34 cellular contexts compared by ENCODE assay signal in the genomic region with DNA sequence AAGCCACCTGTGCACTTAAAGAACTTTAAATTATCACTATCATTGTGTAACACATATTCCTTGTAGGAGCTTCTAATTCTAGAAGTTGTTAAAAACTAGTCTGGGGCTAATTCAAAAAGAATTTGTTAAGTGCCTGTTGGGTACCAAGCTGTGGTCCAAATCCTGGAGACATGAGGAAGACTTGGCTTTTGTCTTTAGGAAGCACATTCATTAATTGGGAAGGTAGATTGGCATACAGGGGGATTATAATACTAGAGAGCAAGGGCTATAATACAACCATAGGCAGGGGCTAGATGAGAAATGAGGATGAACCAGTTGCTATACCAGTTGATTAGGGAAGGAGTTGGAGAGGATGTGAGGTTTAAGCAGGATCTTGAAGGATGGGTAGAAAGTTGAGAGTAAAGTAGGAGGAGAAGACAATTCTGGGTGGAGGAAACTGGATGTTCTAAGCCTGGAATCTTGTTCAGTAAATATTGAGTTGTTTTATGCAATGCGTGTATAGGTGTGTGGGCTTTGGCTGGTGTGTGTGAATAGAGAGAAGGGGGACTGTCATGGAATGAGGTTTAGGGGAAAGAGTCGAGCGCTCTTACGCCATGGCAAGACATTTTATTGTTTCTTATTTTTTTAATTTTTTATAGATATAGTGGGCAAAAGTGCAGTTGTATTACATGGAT.
"Had no signal": no experiment of that assay in that cellular context is flagged by ENCODE, and none has a peak within 500 bp of the region (broad histone marks: within the 10 kb centered on the region; RNA-seq: fewer than 3 reads in every experiment).

No MANE protein-coding gene starts in this region.

- DNase-seq: Karpas-422, Kasumi-1, MG63, MM.1S, MV-4-11, NCI-H1048, NCI-H1092, NCI-H1092 treated with DMSO at 0.1 percent for 48 hours, NCI-H1105, NCI-H1105 treated with DMSO at 0.1 percent for 48 hours, NCI-H1417, NCI-H1417 treated with DMSO at 0.1 percent for 48 hours, NCI-H1436, NCI-H1436 treated with DMSO at 0.1 percent for 48 hours, NCI-H1694, NCI-H1694 treated with DMSO at 0.1 percent for 48 hours, NCI-H187, NCI-H187 treated with DMSO at 0.1 percent for 48 hours, NCI-H1930, NCI-H2029, NCI-H2029 treated with DMSO at 0.1 percent for 48 hours, NCI-H2081, NCI-H2081 treated with DMSO at 0.1 percent for 48 hours, NCI-H2107, NCI-H2171, NCI-H2171 treated with DMSO at 0.1 percent for 48 hours, NCI-H2227 treated with DMSO at 0.1 percent for 48 hours, NCI-H226, NCI-H345, NCI-H446, NCI-H446 treated with DMSO at 0.1 percent for 48 hours, NCI-H510A, NCI-H510A treated with DMSO at 0.1 percent for 48 hours, NCI-H524 had no signal

- H3K4me3 ChIP-seq: MG63 had no signal

- H3K27me3 ChIP-seq: MG63 had no signal

- H3K36me3 ChIP-seq: MG63 had no signal

- H3K9me3 ChIP-seq: MG63 had no signal
